ENCODE assay signal across 14 cellular contexts in the genomic region with DNA sequence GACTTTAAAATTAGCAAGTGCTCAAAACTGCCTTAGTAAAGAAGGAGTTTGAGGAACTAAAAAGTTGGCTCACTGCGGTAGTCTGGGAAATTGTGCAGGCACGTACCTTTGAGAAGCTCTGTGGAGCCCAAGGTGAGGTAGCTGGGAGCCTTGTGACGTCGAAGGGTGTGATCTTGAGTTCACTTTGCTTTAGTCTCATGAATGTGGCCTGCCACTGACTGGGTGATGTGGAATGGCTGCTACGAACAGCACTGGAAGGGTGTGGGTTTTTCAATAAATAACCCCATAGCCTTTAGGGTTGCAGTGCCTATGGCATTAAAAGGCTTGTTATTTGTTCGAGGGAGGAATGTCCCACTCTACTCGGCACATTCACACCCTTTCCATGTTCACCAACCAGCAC.
A peak's percentile ranks its signal among the peaks of the same experiment; 100 is the strongest.
DNase-seq lines count a peak whose midpoint lies in the region; ATAC-seq and TF ChIP-seq lines count a peak whose summit lies in the region.
"Had no signal": no experiment of that assay in that cellular context is flagged by ENCODE, and none has a peak within 500 bp of the region (broad histone marks: within the 10 kb centered on the region; RNA-seq: fewer than 3 reads in every experiment).

No MANE protein-coding gene starts in this region.

- H3K36me3 ChIP-seq in HCT116 (ENCODE audit: control insufficient read depth in 1 of 2, insufficient read depth in 2 of 2, low read length in 2 of 2) (no peaks in the 10 kb centered on the region), gastroesophageal sphincter (no peaks in the 10 kb centered on the region), stomach (no peaks in the 10 kb centered on the region)

- peak overlapping the region; percentile 90 for H3K27ac ChIP-seq in HCT116 (ENCODE audit: low read depth, low read length)
- H3K27ac ChIP-seq in VCaP = peak overlapping the region; percentile 49
- peak overlapping the region; percentile 14 to 74 (median 70) for H3K27ac ChIP-seq in gastroesophageal sphincter
- peak overlapping the region; percentile 30 to 78 (median 70) for H3K27ac ChIP-seq in stomach
- H3K27ac ChIP-seq: SK-N-MC had no signal

- DNase-seq in HCT116 (ENCODE audit: low read depth, low spot score) (peak; percentile 66), stomach (no peak), NCI-H2081 treated with DMSO at 0.1 percent for 48 hours (lab: John Stamatoyannopoulos, UW) (no peak), GOT3 (lab: John Stamatoyannopoulos, UW) (no peak), NCI-H1417 treated with DMSO at 0.1 percent for 48 hours (lab: John Stamatoyannopoulos, UW) (no peak)
- DNase-seq: activated CD8-positive, alpha-beta T cell treated with anti-CD3 and anti-CD28 coated beads, Interleukin-2, amount 10 ng/mL, durations not matched to agents 7 days and 5 days; erythroblast; NCI-H2227 treated with DMSO at 0.1 percent for 48 hours; stimulated activated CD4-positive, alpha-beta T cell treated with anti-CD3 and anti-CD28 coated beads, Interleukin-12 subunit alpha, Interleukin-12 subunit beta, amount 100 ng/mL, for 4 hours; stimulated activated naive CD4-positive, alpha-beta T cell had no signal

- H2AFZ ChIP-seq in HCT116 (ENCODE audit: low read depth, low read length, poor library complexity, severe bottlenecking) = no peak overlapping the region

- H3K9me3 ChIP-seq in HCT116 (ENCODE audit: control insufficient read depth in 1 of 2, insufficient read depth in 1 of 2, low read depth in 1 of 2, low read length in 2 of 2) (no peaks in the 10 kb centered on the region), gastroesophageal sphincter (no peaks in the 10 kb centered on the region), stomach (no peaks in the 10 kb centered on the region)

- TF ChIP-seq EP300 in gastroesophageal sphincter (IDR thresholded peaks at IDR 0.05) = no peak
- TF ChIP-seq EP300 in stomach (IDR thresholded peaks at IDR 0.05) = no peak

- intact Hi-C loops in HCT116 (cut with micrococcal nuclease) (no loop called here), stomach (cut with DNase I; ENCODE audit: low total_unique reads) (no loop called here)

- peak overlapping the region; percentile 62 for H3K9ac ChIP-seq in HCT116 (ENCODE audit: low read length)

- POLR2A ChIA-PET in HCT116 (lab: Charles Lee) = interaction anchor here (1.3 to 2.9 kb wide), 5 partner anchors 9 to 28 kb away, joined by 4 to 13 read pairs (median 6); no protein-coding TSS in a partner anchor

- TF ChIP-seq RAD21 in HCT116 (IDR thresholded peaks at IDR 0.05; ENCODE audit: low read depth) = no peak

- TF ChIP-seq POLR2A in HCT116 (IDR thresholded peaks at IDR 0.05; ENCODE audit: borderline replicate concordance, extremely low read depth, insufficient read depth, insufficient read length) (no peak), gastroesophageal sphincter (IDR thresholded peaks at IDR 0.05) (no peak), stomach (IDR thresholded peaks at IDR 0.05) (no peak)

- H3K79me2 ChIP-seq in HCT116 (ENCODE audit: insufficient read depth, low read length) = no peaks in the 10 kb centered on the region

- WGBS in gastroesophageal sphincter (ENCODE audit: low coverage in 1 of 2), 2 donors = 57 to 62% methylated on average over 7 of the region's 7 CpGs
- WGBS in stomach, 5 donors = 69 to 80% (median 75%) methylated on average over 7 of the region's 7 CpGs

- H3K9me2 ChIP-seq in HCT116 (ENCODE audit: insufficient read depth) = no peaks in the 10 kb centered on the region

- H3K27me3 ChIP-seq in HCT116 (ENCODE audit: insufficient read depth, low read length) = no peaks in the 10 kb centered on the region
- no peaks in the 10 kb centered on the region for H3K27me3 ChIP-seq in gastroesophageal sphincter
- no peaks in the 10 kb centered on the region for H3K27me3 ChIP-seq in stomach

- no peaks in the 10 kb centered on the region for H4K20me1 ChIP-seq in HCT116 (ENCODE audit: insufficient read depth)

- ATAC-seq in HCT116 = peak; percentile 62
- ATAC-seq in gastroesophageal sphincter = no peak
- ATAC-seq in GM19324 (IDR thresholded peaks at IDR 0.05; ENCODE audit: low FRiP score, unreplicated experiment) = no peak
- ATAC-seq: activated CD8-positive, alpha-beta T cell treated with anti-CD3 and anti-CD28 coated beads, Interleukin-2, amount 10 ng/mL, durations not matched to agents 7 days and 5 days had no signal

- TF ChIP-seq CTCF in HCT116 (IDR thresholded peaks at IDR 0.05 in 2 of 3, conservative IDR thresholded peaks at IDR 0.05 in 1 of 3; ENCODE audit: borderline replicate concordance in 1 of 3, insufficient read depth in 1 of 3, low read depth in 2 of 3, low read length in 2 of 3) (no peak), VCaP (conservative IDR thresholded peaks at IDR 0.05) (no peak), gastroesophageal sphincter (IDR thresholded peaks at IDR 0.05) (no peak), stomach (IDR thresholded peaks at IDR 0.05) (no peak)

- peak overlapping the region in 1 of 2 experiments; percentile 33; a peak in 2 of 4 replicates for H3K4me3 ChIP-seq in HCT116 (replicated peaks in 1 of 2; ENCODE audit: low read depth in 1 of 2, low read length in 2 of 2)
- no peak overlapping the region for H3K4me3 ChIP-seq in gastroesophageal sphincter
- no peak overlapping the region for H3K4me3 ChIP-seq in stomach
- H3K4me3 ChIP-seq: SK-N-MC had no signal

- peak overlapping the region; percentile 71 for H3K4me2 ChIP-seq in HCT116 (ENCODE audit: low read length)

- CTCF ChIA-PET in HCT116 (lab: Charles Lee) = interaction anchor here (0.9 to 3.2 kb wide), 5 partner anchors 20 to 355 kb away, joined by 3 to 11 read pairs (median 5); no protein-coding TSS in a partner anchor

- RAD21 ChIA-PET in HCT116 (lab: Charles Lee; ENCODE audit: low non-redundant PET in 1 of 2, low total read pairs in 2 of 2, uncharacterized antibody in 2 of 2, unreplicated experiment in 2 of 2) = no interaction called here

- TSS peak; percentile 85 for BruUV-seq in HCT116 (replicated peaks; lab: Mats Ljungman, UMichigan)

- peaks cover 64 to 91% of the 10 kb centered on the region in 2 experiments for H3K4me1 ChIP-seq in HCT116 (ENCODE audit: control insufficient read depth in 1 of 2, insufficient read depth in 2 of 2, low read length in 2 of 2)
- H3K4me1 ChIP-seq in gastroesophageal sphincter = peaks cover 7 to 80% (median 28%) of the 10 kb centered on the region in 3 donors
- H3K4me1 ChIP-seq in stomach = peaks cover 46 to 71% (median 47%) of the 10 kb centered on the region in 4 donors

TF ChIP-seq in HCT116, 20 proteins besides CTCF, POLR2A, EP300 and RAD21:
- TF ChIP-seq ATF3 (IDR thresholded peaks at IDR 0.05) (no peak), EZH2 (IDR thresholded peaks at IDR 0.05) (no peak), YY1 (IDR thresholded peaks at IDR 0.05; ENCODE audit: extremely low read depth, insufficient replicate concordance, low read depth, low read length) (no peak), TCF7L2 (IDR thresholded peaks at IDR 0.05; ENCODE audit: borderline replicate concordance, extremely low read depth, insufficient read depth, insufficient read length) (no peak), SIN3A (IDR thresholded peaks at IDR 0.05; ENCODE audit: low read depth) (no peak), EZH2phosphoT487 (IDR thresholded peaks at IDR 0.05; ENCODE audit: borderline replicate concordance) (no peak), CBX3 (IDR thresholded peaks at IDR 0.05; ENCODE audit: low read depth) (no peak)
- TF ChIP-seq, protein P1, sequence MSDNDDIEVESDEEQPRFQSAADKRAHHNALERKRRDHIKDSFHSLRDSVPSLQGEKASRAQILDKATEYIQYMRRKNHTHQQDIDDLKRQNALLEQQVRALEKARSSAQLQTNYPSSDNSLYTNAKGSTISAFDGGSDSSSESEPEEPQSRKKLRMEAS (IDR thresholded peaks at IDR 0.05) = no peak
TF ChIP-seq in HCT116: peak in this region for 0.
